ENCODE assay signal across 15 cellular contexts in the genomic region with DNA sequence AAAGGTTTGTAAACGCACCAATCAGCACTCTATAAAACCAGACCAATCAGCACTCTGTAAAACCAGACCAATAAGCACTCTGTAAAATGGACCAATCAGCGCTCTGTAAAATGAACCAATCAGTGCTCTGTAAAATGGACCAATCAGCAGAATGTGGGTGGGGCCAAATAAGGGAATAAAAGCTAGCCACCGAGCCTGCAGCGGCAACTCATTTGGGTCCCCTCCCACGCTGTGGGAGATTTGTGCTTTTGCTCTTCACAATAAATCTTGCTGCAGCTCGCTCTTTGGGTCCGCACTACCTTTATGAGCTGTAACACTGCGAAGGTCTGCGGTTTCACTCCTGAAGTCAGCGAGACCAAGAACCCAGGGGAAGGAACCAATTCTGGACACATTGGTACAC. TPM values are rescaled to one million over a fixed set of nuclear protein-coding genes. Genes with fewer than 3 reads are reported as not detected.
A peak's percentile ranks its signal among the peaks of the same experiment; 100 is the strongest.
DNase-seq lines count a peak whose midpoint lies in the region; ATAC-seq and TF ChIP-seq lines count a peak whose summit lies in the region.
"Had no signal": no experiment of that assay in that cellular context is flagged by ENCODE, and none has a peak within 500 bp of the region (broad histone marks: within the 10 kb centered on the region; RNA-seq: fewer than 3 reads in every experiment).

No MANE protein-coding gene starts in this region.

- H4K20me1 ChIP-seq in Karpas-422 (ENCODE audit: insufficient read depth, low read depth, low read length), result no peaks in the 10 kb centered on the region

- no peaks in the 10 kb centered on the region for H3K27me3 Mint-ChIP-seq in activated B cell treated with CpG ODN at 0.5 μM for 24 hours
- H3K27me3 Mint-ChIP-seq in memory B cell, result no peaks in the 10 kb centered on the region
- no peaks in the 10 kb centered on the region for H3K27me3 Mint-ChIP-seq in progenitor cell of endocrine pancreas

- H3K79me2 ChIP-seq in Karpas-422 (ENCODE audit: low read length), result no peaks in the 10 kb centered on the region

- no peaks in the 10 kb centered on the region for H3K9me3 Mint-ChIP-seq in activated B cell treated with CpG ODN at 0.5 μM for 24 hours
- H3K9me3 Mint-ChIP-seq in memory B cell, result no peaks in the 10 kb centered on the region
- peaks cover 3% of the 10 kb centered on the region for H3K9me3 Mint-ChIP-seq in progenitor cell of endocrine pancreas (ENCODE audit: low read depth)
- H3K9me3 Mint-ChIP-seq: CD4-positive, alpha-beta T cell had no signal

- H3K27me3 ChIP-seq in Karpas-422 (ENCODE audit: low read length) (no peaks in the 10 kb centered on the region), transverse colon (peaks cover 13% of the 10 kb centered on the region)

- peak; percentile 52 for DNase-seq in Karpas-422
- no peak for DNase-seq in activated B cell treated with CpG ODN at 0.5 μM for 24 hours
- DNase-seq in memory B cell (ENCODE audit: low spot score in 2 of 2), result no peak
- DNase-seq in transverse colon, result peak; percentile 37
- no peak for DNase-seq in NCI-H526 (lab: John Stamatoyannopoulos, UW)
- no peak for DNase-seq in amygdala (lab: John Stamatoyannopoulos, UW)
- DNase-seq in NCI-H2029 (lab: John Stamatoyannopoulos, UW), result no peak
- DNase-seq in progenitor cell of endocrine pancreas (ENCODE audit: low spot score, unreplicated experiment), result no peak
- DNase-seq: AML-193; Caco-2; CD4-positive, alpha-beta T cell; GOT3; H7 had no signal

- CTCF ChIA-PET in activated B cell treated with CpG ODN at 0.5 μM for 24 hours (lab: Charles Lee), result interaction anchor here (1.6 kb wide), 1 partner anchor 128 kb away, joined by 4 read pairs; no protein-coding TSS in a partner anchor

- no peak for TF ChIP-seq POLR2A in transverse colon (IDR thresholded peaks at IDR 0.05)

- H3K9me3 ChIP-seq in Karpas-422 (ENCODE audit: low read length) (peaks cover 5% of the 10 kb centered on the region; the same call in 1 of the 2 replicates), transverse colon (no peaks in the 10 kb centered on the region)
- H3K9me3 ChIP-seq: Caco-2 had no signal

- POLR2A ChIA-PET in activated B cell treated with CpG ODN at 0.5 μM for 24 hours (lab: Charles Lee), result interaction anchor here (0.7 to 2.1 kb wide), 3 partner anchors 8 to 53 kb away, joined by 3 to 7 read pairs (median 3); no protein-coding TSS in a partner anchor

- peak overlapping the region; percentile 44 for H3K4me3 Mint-ChIP-seq in activated B cell treated with CpG ODN at 0.5 μM for 24 hours
- peak overlapping the region; percentile 91 for H3K4me3 Mint-ChIP-seq in memory B cell
- H3K4me3 Mint-ChIP-seq in progenitor cell of endocrine pancreas (ENCODE audit: low read depth), result no peak overlapping the region
- H3K4me3 Mint-ChIP-seq: CD4-positive, alpha-beta T cell had no signal

- H3K4me3 ChIP-seq in Karpas-422 (ENCODE audit: low read length) (no peak overlapping the region), transverse colon (no peak overlapping the region)

- WGBS in transverse colon (ENCODE audit: low coverage in 1 of 2), 2 donors, result 84 to 100% methylated on average over 3 to 10 of the region's 10 CpGs

- H3K9me2 ChIP-seq in Karpas-422 (replicated peaks; ENCODE audit: insufficient read depth, low read length), result no peaks in the 10 kb centered on the region

- no peak for TF ChIP-seq EP300 in transverse colon (IDR thresholded peaks at IDR 0.05; ENCODE audit: low read depth)

- no peak overlapping the region for H3K4me2 ChIP-seq in Karpas-422 (ENCODE audit: low read depth, low read length, poor library complexity, severe bottlenecking)

- in situ Hi-C loops in transverse colon (cut with MboI; ENCODE audit: low pct_ligation_motif_present in 1 of 4, low pct_unique_long_range_greater_than_20kb in 1 of 4, low sequenced_read_pairs in 3 of 4), result no loop called here

- no peak overlapping the region for H2AFZ ChIP-seq in Karpas-422 (ENCODE audit: low read length)

- H3K4me1 ChIP-seq in Karpas-422 (ENCODE audit: low read length) (peaks cover 7% of the 10 kb centered on the region), transverse colon (peaks cover 0 to 9% (median 4%) of the 10 kb centered on the region in 4 donors)
- H3K4me1 ChIP-seq: Caco-2 had no signal

- H3K36me3 ChIP-seq in Karpas-422 (ENCODE audit: insufficient read depth, low read length), result no peaks in the 10 kb centered on the region
- no peaks in the 10 kb centered on the region for H3K36me3 ChIP-seq in transverse colon

- H3K36me3 Mint-ChIP-seq in activated B cell treated with CpG ODN at 0.5 μM for 24 hours (ENCODE audit: low read depth) (peaks cover 11% of the 10 kb centered on the region), memory B cell (peaks cover 5% of the 10 kb centered on the region), progenitor cell of endocrine pancreas (ENCODE audit: insufficient read depth) (peaks cover 1% of the 10 kb centered on the region)

- H3K27ac Mint-ChIP-seq in activated B cell treated with CpG ODN at 0.5 μM for 24 hours (no peak overlapping the region), memory B cell (no peak overlapping the region), progenitor cell of endocrine pancreas (no peak overlapping the region)
- H3K27ac Mint-ChIP-seq: CD4-positive, alpha-beta T cell had no signal

- TF ChIP-seq CTCF in activated B cell treated with CpG ODN at 0.5 μM for 24 hours (IDR thresholded peaks at IDR 0.05) (no peak), transverse colon (IDR thresholded peaks at IDR 0.05) (no peak), progenitor cell of endocrine pancreas (IDR thresholded peaks at IDR 0.05; ENCODE audit: unreplicated experiment) (no peak)

- ATAC-seq in activated B cell treated with CpG ODN at 0.5 μM for 24 hours (ENCODE audit: low read depth) (no peak), memory B cell (ENCODE audit: low read depth) (no peak)

- H3K9ac ChIP-seq in Karpas-422 (ENCODE audit: low read length), result no peak overlapping the region

- no peak overlapping the region for H3K27ac ChIP-seq in Karpas-422 (ENCODE audit: low read length)
- no peak overlapping the region for H3K27ac ChIP-seq in transverse colon
- H3K27ac ChIP-seq: C4-2B had no signal

- intact Hi-C loops in activated B cell treated with CpG ODN at 0.5 μM for 24 hours (cut with micrococcal nuclease), result no loop called here
- intact Hi-C loops in transverse colon (cut with DNase I; ENCODE audit: low total_unique reads), result loop anchor here (10.0 kb wide), 1 partner anchor 494 kb away; a partner anchor contains a TSS

- H3K4me1 Mint-ChIP-seq in activated B cell treated with CpG ODN at 0.5 μM for 24 hours, result peaks cover 48% of the 10 kb centered on the region
- peaks cover 51% of the 10 kb centered on the region for H3K4me1 Mint-ChIP-seq in memory B cell
- peaks cover 7% of the 10 kb centered on the region for H3K4me1 Mint-ChIP-seq in progenitor cell of endocrine pancreas (ENCODE audit: low read depth)

RNA-seq across cellular contexts. Expression of a gene that starts 28.0 kb away (rescaled TPM):
- total RNA-seq in Karpas-422 (2014; rRNA removed; shearing (Covaris generic); ENCODE audit: low replicate concordance), result 8.9 and 17.6 TPM in 2 replicates
- total RNA-seq in activated B cell treated with CpG ODN at 0.5 μM for 24 hours (20.6 and 23.6 TPM in 2 replicates), transverse colon (10 to 100 TPM in 1 of 4 donors, 1 to 10 TPM in 3; 5.6 to 12.7 (median 6.6) TPM), progenitor cell of endocrine pancreas (14.6 and 14.9 TPM in 2 replicates)

RNA-seq across cellular contexts. Expression of a gene that starts 31.1 kb away (rescaled TPM):
- total RNA-seq in Karpas-422 (2014; rRNA removed; shearing (Covaris generic); ENCODE audit: low replicate concordance), result not detected in 2 replicates
- total RNA-seq in activated B cell treated with CpG ODN at 0.5 μM for 24 hours, result 0.22 TPM in 1 of 2 replicates, not detected in the other
- total RNA-seq in transverse colon, result 1 to 10 TPM in 1 of 4 donors, not detected in 3; 1.1 TPM
- total RNA-seq in progenitor cell of endocrine pancreas, result not detected in 2 replicates
- total RNA-seq: Caco-2; CD4-positive, alpha-beta T cell; H7; HT-29 had no signal

RNA-seq across cellular contexts. Expression of a gene that starts 47.5 kb away (rescaled TPM):
- 1.0 TPM in 1 of 2 replicates, not detected in the other for total RNA-seq in Karpas-422 (2014; rRNA removed; shearing (Covaris generic); ENCODE audit: low replicate concordance)
- total RNA-seq in activated B cell treated with CpG ODN at 0.5 μM for 24 hours, result 10.5 and 12.8 TPM in 2 replicates
- 1 to 10 TPM in 2 of 4 donors, not detected in 2; 2.2 to 6.0 TPM for total RNA-seq in transverse colon
- total RNA-seq in progenitor cell of endocrine pancreas, result not detected in 2 replicates
- total RNA-seq: Caco-2, H7, HT-29 had no signal

Comparison
In these comparisons a context has a peak if more than half of its experiments do, and no peak if none do; other contexts are left out.
1. DNase-seq: peak in Karpas-422 (single experiment) and transverse colon (single experiment); none in activated B cell treated with CpG ODN at 0.5 μM for 24 hours (single experiment), memory B cell (0 of 2), NCI-H526 (0 of 2), amygdala (0 of 56), NCI-H2029 (single experiment) and progenitor cell of endocrine pancreas (single experiment).